ENCODE assay signal across 24 cellular contexts in genomic region chr1:41014871-41015270, GRCh38. TPM values are rescaled to one million over a fixed set of nuclear protein-coding genes. Genes with fewer than 3 reads are reported as not detected.
DNase-seq lines count a peak whose midpoint lies in the region; ATAC-seq, FAIRE-seq and TF ChIP-seq lines count a peak whose summit lies in the region.
"Had no signal": no experiment of that assay in that cellular context is flagged by ENCODE, and none has a peak within 500 bp of the region (broad histone marks: within the 10 kb centered on the region; RNA-seq: fewer than 3 reads in every experiment).

No MANE protein-coding gene starts in this region.

- H3K9me3 ChIP-seq in OCI-LY7 (ENCODE audit: low read length), result no peaks in the 10 kb centered on the region
- no peaks in the 10 kb centered on the region for H3K9me3 ChIP-seq in K562 (replicated peaks; ENCODE audit: control insufficient read depth, insufficient read depth, low read depth, low read length)
- H3K9me3 ChIP-seq: psoas muscle, upper lobe of right lung had no signal

- no peaks in the 10 kb centered on the region for H3K27me3 Mint-ChIP-seq in activated T-cell treated with anti-CD3 and anti-CD28 coated beads, Interleukin-2, amount 50 U/mL, for 24 hours

- no peak for FAIRE-seq in K562 (lab: Jason Lieb, UNC)

- POLR2A ChIA-PET in OCI-LY7 (lab: Charles Lee), result no interaction called here
- POLR2A ChIA-PET in K562 (lab: Yijun Ruan, JAX), result interaction anchor here (0.9 to 1.0 kb wide), 2 partner anchors 10 to 13 kb away, joined by 3 to 4 read pairs; no protein-coding TSS in a partner anchor

- TF ChIP-seq POLR2A in K562 (conservative IDR thresholded peaks at IDR 0.05), result peak; percentile 41; the same call in 1 of the 2 replicates

- BruUV-seq in OCI-LY7 (replicated peaks; lab: Mats Ljungman, UMichigan) (no TSS peak), K562 (replicated peaks; lab: Mats Ljungman, UMichigan) (no TSS peak)

- 83% methylated on average over 8 of the region's 8 CpGs for WGBS in K562 (ENCODE audit: insufficient coverage, low coverage, missing lambda C conversion rate)

- intact Hi-C loops in OCI-LY7 (cut with micrococcal nuclease; ENCODE audit: unreplicated experiment), result no loop called here
- intact Hi-C loops in K562 (cut with micrococcal nuclease), result no loop called here

- CTCF ChIA-PET in OCI-LY7 (lab: Charles Lee; ENCODE audit: unreplicated experiment), result no interaction called here
- CTCF ChIA-PET in K562 (lab: Yijun Ruan, JAX; ENCODE audit: low intra/inter-chr PET ratio), result no interaction called here

- no peak for TF ChIP-seq EP300 in K562 (IDR thresholded peaks at IDR 0.05; ENCODE audit: low read length)

- in situ Hi-C loops in K562 (cut with MboI), result no loop called here

- H3K9me2 ChIP-seq in OCI-LY7 (ENCODE audit: insufficient read depth, low read length), result no peaks in the 10 kb centered on the region

- H3K4me1 ChIP-seq in OCI-LY7 (ENCODE audit: insufficient read depth, low read length, poor library complexity, severe bottlenecking), result peaks cover 13% of the 10 kb centered on the region
- peaks cover 0 to 14% of the 10 kb centered on the region in 2 experiments; a peak in 1 of 5 replicates for H3K4me1 ChIP-seq in K562 (replicated peaks in 1 of 2; ENCODE audit: control insufficient read depth in 2 of 2, insufficient read depth in 2 of 2, low read length in 2 of 2)
- H3K4me1 ChIP-seq: neural progenitor cell, psoas muscle had no signal

- peaks cover 88% of the 10 kb centered on the region for H3K36me3 ChIP-seq in OCI-LY7 (ENCODE audit: insufficient read depth, low read length)
- peaks cover 92% of the 10 kb centered on the region for H3K36me3 ChIP-seq in K562 (ENCODE audit: control insufficient read depth, insufficient read depth, low read length)
- H3K36me3 ChIP-seq: neural progenitor cell had no signal

- DNase-seq in activated T-cell treated with anti-CD3 and anti-CD28 coated beads, Interleukin-2, amount 50 U/mL, for 24 hours, result no peak
- DNase-seq in activated T-cell treated with anti-CD3 and anti-CD28 coated beads, Interleukin-2, amount 50 U/mL, for 1 hour, result no peak
- peak; percentile 30 for DNase-seq in OCI-LY7 (ENCODE audit: low spot score)
- no peak for DNase-seq in K562 (ENCODE audit: extremely low read depth in 1 of 4, low spot score in 3 of 4)
- no peak for DNase-seq in stimulated activated effector memory CD8-positive, alpha-beta T cell treated with anti-CD3 and anti-CD28 coated beads, Interleukin-12 subunit alpha, Interleukin-12 subunit beta, amount 100 ng/mL, for 72 hours (ENCODE audit: low spot score in 2 of 2)
- no peak for DNase-seq in NCI-H2171 treated with DMSO at 0.1 percent for 48 hours (lab: John Stamatoyannopoulos, UW)
- DNase-seq in HuH-7.5 (ENCODE audit: low spot score), result no peak
- DNase-seq: activated CD4-positive, alpha-beta T cell treated with anti-CD3 and anti-CD28 coated beads for 48 hours; activated CD8-positive, alpha-beta memory T cell treated with anti-CD3 and anti-CD28 coated beads, Interleukin-2, amount 50 U/mL, for 48 hours; activated naive CD4-positive, alpha-beta T cell treated with anti-CD3 and anti-CD28 coated beads for 36 hours; endodermal cell; GDM1; left cardiac atrium; NCI-H1694 treated with DMSO at 0.1 percent for 48 hours; NCI-H82; psoas muscle; SHP77; stimulated activated CD4-positive, alpha-beta T cell treated with anti-CD3 and anti-CD28 coated beads, Interleukin-2, amount 100 ng/mL, for 24 hours; stimulated activated naive CD4-positive, alpha-beta T cell treated with Interleukin-2 at 50 U/mL for 16 hours; upper lobe of right lung had no signal

- H3K27ac Mint-ChIP-seq in activated T-cell treated with anti-CD3 and anti-CD28 coated beads, Interleukin-2, amount 50 U/mL, for 24 hours, result peak overlapping the region; percentile 62
- H3K27ac Mint-ChIP-seq in stimulated activated effector memory CD8-positive, alpha-beta T cell treated with anti-CD3 and anti-CD28 coated beads, Interleukin-12 subunit alpha, Interleukin-12 subunit beta, amount 100 ng/mL, for 72 hours, result peak overlapping the region; percentile 64
- H3K27ac Mint-ChIP-seq: activated naive CD4-positive, alpha-beta T cell treated with anti-CD3 and anti-CD28 coated beads for 36 hours; mesothelial cell of epicardium; neural progenitor cell had no signal

- no peaks in the 10 kb centered on the region for H4K20me1 ChIP-seq in OCI-LY7 (ENCODE audit: insufficient read depth, low read length)
- H4K20me1 ChIP-seq in K562 (replicated peaks; ENCODE audit: control insufficient read depth, insufficient read depth, low read length), result no peaks in the 10 kb centered on the region

- H2AFZ ChIP-seq in OCI-LY7 (ENCODE audit: low read length), result no peak overlapping the region
- H2AFZ ChIP-seq in K562 (ENCODE audit: low read depth, low read length), result no peak overlapping the region
- H2AFZ ChIP-seq: neural progenitor cell had no signal

- no peak overlapping the region for H3K9ac ChIP-seq in K562 (ENCODE audit: insufficient read depth in 1 of 2, low read depth in 2 of 2, low read length in 2 of 2)
- H3K9ac ChIP-seq: neural progenitor cell had no signal

- TF ChIP-seq CTCF in OCI-LY7 (conservative IDR thresholded peaks at IDR 0.05; ENCODE audit: low read length) (no peak), K562 (IDR thresholded peaks at IDR 0.05 in 2 of 3, conservative IDR thresholded peaks at IDR 0.05 in 1 of 3; ENCODE audit: insufficient read depth in 2 of 3, low read depth in 1 of 3, low read length in 3 of 3) (no peak)

- H3K27me3 ChIP-seq in K562 (ENCODE audit: control insufficient read depth in 2 of 2, insufficient read depth in 2 of 2, low read length in 2 of 2), result no peaks in the 10 kb centered on the region
- H3K27me3 ChIP-seq: neural progenitor cell, upper lobe of right lung had no signal

- TF ChIP-seq RAD21 in K562 (CRISPR knock-in tag; conservative IDR thresholded peaks at IDR 0.05 in 1 of 2, IDR thresholded peaks at IDR 0.05 in 1 of 2), result no peak

- H3K27ac ChIP-seq in OCI-LY7 (ENCODE audit: low read depth, low read length, poor library complexity, severe bottlenecking), result peak overlapping the region; percentile 9
- no peak overlapping the region for H3K27ac ChIP-seq in K562 (ENCODE audit: extremely low read depth, low read depth, low read length)
- H3K27ac ChIP-seq: neural progenitor cell, psoas muscle, upper lobe of right lung had no signal

- no peaks in the 10 kb centered on the region for H3K9me3 Mint-ChIP-seq in activated T-cell treated with anti-CD3 and anti-CD28 coated beads, Interleukin-2, amount 50 U/mL, for 24 hours
- no peaks in the 10 kb centered on the region for H3K9me3 Mint-ChIP-seq in stimulated activated effector memory CD8-positive, alpha-beta T cell treated with anti-CD3 and anti-CD28 coated beads, Interleukin-12 subunit alpha, Interleukin-12 subunit beta, amount 100 ng/mL, for 72 hours
- H3K9me3 Mint-ChIP-seq: activated naive CD4-positive, alpha-beta T cell treated with anti-CD3 and anti-CD28 coated beads for 36 hours; endodermal cell; mesothelial cell of epicardium; neural progenitor cell had no signal

- H3K79me2 ChIP-seq in OCI-LY7 (ENCODE audit: insufficient read depth, low read depth, low read length) (no peaks in the 10 kb centered on the region), K562 (ENCODE audit: control insufficient read depth, insufficient read depth, low read length) (no peaks in the 10 kb centered on the region)

- no peak overlapping the region for H3K4me3 Mint-ChIP-seq in activated T-cell treated with anti-CD3 and anti-CD28 coated beads, Interleukin-2, amount 50 U/mL, for 24 hours
- no peak overlapping the region for H3K4me3 Mint-ChIP-seq in stimulated activated effector memory CD8-positive, alpha-beta T cell treated with anti-CD3 and anti-CD28 coated beads, Interleukin-12 subunit alpha, Interleukin-12 subunit beta, amount 100 ng/mL, for 72 hours
- H3K4me3 Mint-ChIP-seq: activated naive CD4-positive, alpha-beta T cell treated with anti-CD3 and anti-CD28 coated beads for 36 hours; endodermal cell; mesothelial cell of epicardium; neural progenitor cell had no signal

- ATAC-seq in K562 (no peak), HG03571 (IDR thresholded peaks at IDR 0.05; ENCODE audit: unreplicated experiment) (no peak)
- ATAC-seq in stimulated activated effector memory CD8-positive, alpha-beta T cell treated with anti-CD3 and anti-CD28 coated beads, Interleukin-12 subunit alpha, Interleukin-12 subunit beta, amount 100 ng/mL, for 72 hours, result no peak
- ATAC-seq: left cardiac atrium, psoas muscle had no signal

- H3K4me3 ChIP-seq in OCI-LY7 (ENCODE audit: low read depth, low read length, poor library complexity, severe bottlenecking), result no peak overlapping the region
- no peak overlapping the region for H3K4me3 ChIP-seq in K562
- H3K4me3 ChIP-seq: neural progenitor cell, psoas muscle, skin epidermis, upper lobe of right lung had no signal

- H3K36me3 Mint-ChIP-seq in activated T-cell treated with anti-CD3 and anti-CD28 coated beads, Interleukin-2, amount 50 U/mL, for 24 hours (ENCODE audit: low read depth), result peaks cover 97% of the 10 kb centered on the region
- peaks cover 86% of the 10 kb centered on the region for H3K36me3 Mint-ChIP-seq in stimulated activated effector memory CD8-positive, alpha-beta T cell treated with anti-CD3 and anti-CD28 coated beads, Interleukin-12 subunit alpha, Interleukin-12 subunit beta, amount 100 ng/mL, for 72 hours

- peaks cover 6% of the 10 kb centered on the region for H3K4me1 Mint-ChIP-seq in activated T-cell treated with anti-CD3 and anti-CD28 coated beads, Interleukin-2, amount 50 U/mL, for 24 hours (ENCODE audit: low read depth)
- H3K4me1 Mint-ChIP-seq in stimulated activated effector memory CD8-positive, alpha-beta T cell treated with anti-CD3 and anti-CD28 coated beads, Interleukin-12 subunit alpha, Interleukin-12 subunit beta, amount 100 ng/mL, for 72 hours, result peaks cover 10% of the 10 kb centered on the region
- H3K4me1 Mint-ChIP-seq: endodermal cell, mesothelial cell of epicardium, neural progenitor cell had no signal

- peaks cover 6% of the 10 kb centered on the region for H3K9me1 ChIP-seq in K562 (ENCODE audit: control insufficient read depth, insufficient read depth, low read length)

- H3K4me2 ChIP-seq in OCI-LY7 (ENCODE audit: low read length) (no peak overlapping the region), K562 (ENCODE audit: insufficient read depth, low read length) (no peak overlapping the region)
- H3K4me2 ChIP-seq: neural progenitor cell had no signal

RNA-seq across cellular contexts. Expression of gene SLFNL1, which starts 6.7 kb away (rescaled TPM):
- total RNA-seq in OCI-LY7 (2014; rRNA removed; shearing (Covaris generic)), result 0.82 and 1.1 TPM in 2 replicates
- 0.49 and 0.57 TPM in 2 replicates for total RNA-seq in OCI-LY7 (2022)
- 0.58 and 1.4 TPM in 2 replicates for total RNA-seq in K562 (2011; cell fraction: chromatin; rRNA removed; ENCODE audit: low replicate concordance)
- total RNA-seq in K562 (2011; cell fraction: nucleolus; rRNA removed), result 0.66 and 1.2 TPM in 2 replicates
- 0.31 and 0.51 TPM in 2 replicates for total RNA-seq in K562 (2011; cell fraction: nucleoplasm; rRNA removed)
- 0.05 and 0.29 TPM in 2 replicates for total RNA-seq in K562 (2014; rRNA removed)
- 0.03 TPM in 1 of 2 replicates, not detected in the other for total RNA-seq in K562 (2014; rRNA removed; fragmentation: Illumina TruSeq; extraction: Trizol)
- 0.08 and 0.14 TPM in 2 replicates for total RNA-seq in K562 (2015; rRNA removed; fragmentation: Illumina TruSeq; extraction: Trizol)
- 0.07 TPM in 1 of 2 replicates, not detected in the other for total RNA-seq in K562 (2021)
- polyA plus RNA-seq in K562 (2011; rRNA removed), result 0.01 TPM in 1 of 2 replicates, not detected in the other
- polyA plus RNA-seq in K562 (2011; cell fraction: cytosol; rRNA removed), result not detected in 2 replicates
- 0.10 and 0.13 TPM in 2 replicates for polyA plus RNA-seq in K562 (2011; cell fraction: nucleus; rRNA removed)
- polyA plus RNA-seq in K562 (2012), result 0.25 and 0.47 TPM in 2 replicates
- polyA plus RNA-seq in K562 (2014; fragmentation: Illumina TruSeq; extraction: Trizol), result 0.03 TPM in 1 of 2 replicates, not detected in the other
- not detected for polyA plus RNA-seq in K562 (2014; fragmentation: Nextera tagmentation; extraction: Ambion mirVana)
- polyA plus RNA-seq in K562 (2014; rRNA removed), result 0.05 and 0.12 TPM in 2 replicates
- 0.14 and 0.15 TPM in 2 replicates for polyA minus RNA-seq in K562 (2011; rRNA and poly(A)+ RNA removed)
- not detected in 2 replicates for polyA minus RNA-seq in K562 (2011; cell fraction: cytosol; rRNA and poly(A)+ RNA removed)
- polyA minus RNA-seq in K562 (2011; cell fraction: nucleus; rRNA and poly(A)+ RNA removed), result 0.40 and 0.44 TPM in 2 replicates

RNA-seq across cellular contexts. Expression of gene CTPS1, which starts 35.4 kb away (rescaled TPM):
- total RNA-seq in OCI-LY7 (2014; rRNA removed; shearing (Covaris generic)), result 58.9 and 76.6 TPM in 2 replicates
- total RNA-seq in OCI-LY7 (2022), result 111 and 117 TPM in 2 replicates
- total RNA-seq in K562 (2011; cell fraction: chromatin; rRNA removed; ENCODE audit: low replicate concordance), result 238 and 252 TPM in 2 replicates
- total RNA-seq in K562 (2011; cell fraction: nucleolus; rRNA removed), result 123 and 132 TPM in 2 replicates
- 153 and 182 TPM in 2 replicates for total RNA-seq in K562 (2011; cell fraction: nucleoplasm; rRNA removed)
- total RNA-seq in K562 (2014; rRNA removed), result 87.7 and 103 TPM in 2 replicates
- 93.9 and 99.0 TPM in 2 replicates for total RNA-seq in K562 (2014; rRNA removed; fragmentation: Illumina TruSeq; extraction: Trizol)
- total RNA-seq in K562 (2015; rRNA removed; fragmentation: Illumina TruSeq; extraction: Trizol), result 101 and 103 TPM in 2 replicates
- total RNA-seq in K562 (2021), result 106 and 113 TPM in 2 replicates
- 44.0 and 44.4 TPM in 2 replicates for polyA plus RNA-seq in K562 (2011; rRNA removed)
- polyA plus RNA-seq in K562 (2011; cell fraction: cytosol; rRNA removed), result 23.4 and 35.2 TPM in 2 replicates
- polyA plus RNA-seq in K562 (2011; cell fraction: nucleus; rRNA removed), result 165 and 227 TPM in 2 replicates
- polyA plus RNA-seq in K562 (2012), result 58.1 and 83.7 TPM in 2 replicates
- polyA plus RNA-seq in K562 (2014; fragmentation: Illumina TruSeq; extraction: Trizol), result 152 and 164 TPM in 2 replicates
- polyA plus RNA-seq in K562 (2014; fragmentation: Nextera tagmentation; extraction: Ambion mirVana), result 10 to 100 TPM; 71.5 to 72.2 TPM
- polyA plus RNA-seq in K562 (2014; rRNA removed), result 70.6 and 88.0 TPM in 2 replicates
- 90.7 and 96.2 TPM in 2 replicates for polyA minus RNA-seq in K562 (2011; rRNA and poly(A)+ RNA removed)
- 36.2 and 42.9 TPM in 2 replicates for polyA minus RNA-seq in K562 (2011; cell fraction: cytosol; rRNA and poly(A)+ RNA removed)
- 78.6 and 121 TPM in 2 replicates for polyA minus RNA-seq in K562 (2011; cell fraction: nucleus; rRNA and poly(A)+ RNA removed)
